Comparison of ENCODE assay signal across 17 cellular contexts in the genomic region with DNA sequence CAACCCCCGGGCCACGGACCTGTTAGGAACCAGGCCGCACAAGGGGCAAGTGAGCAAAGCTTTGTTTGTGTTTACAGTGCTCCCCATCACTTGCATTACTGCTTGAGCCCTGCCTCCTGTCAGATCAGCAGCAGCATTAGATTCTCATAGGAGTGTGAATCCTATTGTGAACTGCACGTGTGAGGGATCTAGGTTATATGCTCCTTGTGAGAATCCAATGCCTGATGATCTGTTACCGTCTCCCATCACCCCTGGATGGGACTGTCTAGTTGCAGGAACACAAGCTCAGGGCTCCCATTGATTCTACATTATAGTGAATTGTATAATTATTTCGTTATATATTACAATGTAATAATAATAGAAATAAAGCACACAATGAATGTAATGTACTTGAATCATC.
DNase-seq lines count a peak whose midpoint lies in the region; TF ChIP-seq lines count a peak whose summit lies in the region.
"Had no signal": no experiment of that assay in that cellular context is flagged by ENCODE, and none has a peak within 500 bp of the region (broad histone marks: within the 10 kb centered on the region; RNA-seq: fewer than 3 reads in every experiment).

No MANE protein-coding gene starts in this region.

- H3K9ac ChIP-seq in SK-N-SH: no peak overlapping the region
- H3K9ac ChIP-seq: BLaER1, GM23248 had no signal

- intact Hi-C loops in activated CD4-positive, alpha-beta memory T cell treated with anti-CD3 and anti-CD28 coated beads for 36 hours (cut with micrococcal nuclease): no loop called here

- H3K27ac Mint-ChIP-seq in activated CD4-positive, alpha-beta memory T cell treated with anti-CD3 and anti-CD28 coated beads for 36 hours: no peak overlapping the region
- H3K27ac Mint-ChIP-seq: CD14-positive monocyte; CD4-positive, alpha-beta memory T cell had no signal

- no peak for TF ChIP-seq CTCF in SK-N-SH (IDR thresholded peaks at IDR 0.05)

- no peaks in the 10 kb centered on the region for H3K79me2 ChIP-seq in SK-N-SH (ENCODE audit: insufficient read depth)

- no peaks in the 10 kb centered on the region for H3F3A ChIP-seq in SK-N-SH (replicated peaks; ENCODE audit: insufficient read depth)

- no peaks in the 10 kb centered on the region for H3K4me1 Mint-ChIP-seq in activated CD4-positive, alpha-beta memory T cell treated with anti-CD3 and anti-CD28 coated beads for 36 hours (ENCODE audit: low read depth)
- H3K4me1 Mint-ChIP-seq: CD4-positive, alpha-beta memory T cell had no signal

- H2AFZ ChIP-seq in SK-N-SH (ENCODE audit: low read depth): no peak overlapping the region
- H2AFZ ChIP-seq: GM23248 had no signal

- TF ChIP-seq EP300 in SK-N-SH (IDR thresholded peaks at IDR 0.05; ENCODE audit: borderline replicate concordance in 1 of 2, low read depth in 1 of 2, low read length in 1 of 2): no peak

- no peak overlapping the region for H3K4me3 ChIP-seq in SK-N-SH (ENCODE audit: low read depth in 2 of 2, low read length in 1 of 2)
- H3K4me3 ChIP-seq: BLaER1, GM12878, GM23248 had no signal

- peaks cover 0 to 6% of the 10 kb centered on the region in 2 experiments; a peak in 1 of 4 replicates for H3K4me1 ChIP-seq in SK-N-SH (ENCODE audit: control insufficient read depth in 1 of 2, insufficient read depth in 2 of 2, low read depth in 1 of 2, low read length in 1 of 2)

- TF ChIP-seq RAD21 in SK-N-SH (IDR thresholded peaks at IDR 0.05; ENCODE audit: low read length): no peak

- H3K9me3 Mint-ChIP-seq in activated CD4-positive, alpha-beta memory T cell treated with anti-CD3 and anti-CD28 coated beads for 36 hours: no peaks in the 10 kb centered on the region
- H3K9me3 Mint-ChIP-seq: CD4-positive, alpha-beta memory T cell had no signal

- no peaks in the 10 kb centered on the region for H3K9me2 ChIP-seq in SK-N-SH

- in situ Hi-C loops in G401 (cut with HindIII; ENCODE audit: low sequenced_read_pairs): no loop called here

- 91% methylated on average over 6 of the region's 6 CpGs for WGBS in SK-N-SH (ENCODE audit: low lambda C conversion rate)

- H3K27ac ChIP-seq in cingulate gyrus (ENCODE audit: low read depth, low read length) (peak overlapping the region; percentile 86), SK-N-SH (ENCODE audit: low read depth in 2 of 2, low read length in 1 of 2) (no peak overlapping the region)
- H3K27ac ChIP-seq: BLaER1, GM23248 had no signal

- H3K9me3 ChIP-seq in SK-N-SH: no peaks in the 10 kb centered on the region
- H3K9me3 ChIP-seq: BLaER1 had no signal

- H3K36me3 ChIP-seq in SK-N-SH (replicated peaks in 1 of 2; ENCODE audit: control insufficient read depth in 1 of 2, insufficient read depth in 2 of 2, low read length in 1 of 2): no peaks in the 10 kb centered on the region

- peaks cover 9% of the 10 kb centered on the region for H3K27me3 Mint-ChIP-seq in activated CD4-positive, alpha-beta memory T cell treated with anti-CD3 and anti-CD28 coated beads for 36 hours

- no peak overlapping the region for H3K4me2 ChIP-seq in SK-N-SH
- H3K4me2 ChIP-seq: BLaER1 had no signal

- no peaks in the 10 kb centered on the region for H4K20me1 ChIP-seq in SK-N-SH (ENCODE audit: insufficient read depth)

- POLR2A ChIA-PET in SK-N-SH (lab: Yijun Ruan, JAX): no interaction called here
- POLR2A ChIA-PET in activated CD4-positive, alpha-beta memory T cell treated with anti-CD3 and anti-CD28 coated beads for 36 hours (lab: Charles Lee): no interaction called here

- CTCF ChIA-PET in SK-N-SH (lab: Yijun Ruan, JAX): interaction anchor here (1.5 kb wide), 1 partner anchor 15 kb away, joined by 5 read pairs; no protein-coding TSS in a partner anchor
- CTCF ChIA-PET in activated CD4-positive, alpha-beta memory T cell treated with anti-CD3 and anti-CD28 coated beads for 36 hours (lab: Charles Lee): interaction anchor here (0.7 kb wide), 1 partner anchor 284 kb away, joined by 3 read pairs; no protein-coding TSS in a partner anchor

- H3K36me3 Mint-ChIP-seq in activated CD4-positive, alpha-beta memory T cell treated with anti-CD3 and anti-CD28 coated beads for 36 hours: no peaks in the 10 kb centered on the region
- H3K36me3 Mint-ChIP-seq: CD14-positive monocyte; CD4-positive, alpha-beta memory T cell had no signal

- H3K27me3 ChIP-seq in SK-N-SH (ENCODE audit: insufficient read depth): no peaks in the 10 kb centered on the region
- H3K27me3 ChIP-seq: BLaER1 had no signal

- DNase-seq in G401 (ENCODE audit: low spot score) (peak; percentile 22), NCI-H82 (lab: John Stamatoyannopoulos, UW) (peak; percentile 60), superior temporal gyrus (ENCODE audit: extremely low spot score) (peak; percentile 66), SK-N-SH (no peak)
- DNase-seq in activated CD4-positive, alpha-beta memory T cell treated with anti-CD3 and anti-CD28 coated beads for 36 hours: no peak
- no peak for DNase-seq in stimulated activated CD8-positive, alpha-beta memory T cell treated with anti-CD3 and anti-CD28 coated beads, Interleukin-4, amount 100 ng/mL, for 48 hours
- DNase-seq: 8988T; CD4-positive, alpha-beta memory T cell; DMS153; DMS79; GF-D8; GM23248; HCEC 1CT had no signal

- H3K4me3 Mint-ChIP-seq in activated CD4-positive, alpha-beta memory T cell treated with anti-CD3 and anti-CD28 coated beads for 36 hours: no peak overlapping the region
- H3K4me3 Mint-ChIP-seq: CD14-positive monocyte; CD4-positive, alpha-beta memory T cell had no signal

TF ChIP-seq in SK-N-SH, 30 proteins besides CTCF, POLR2A, EP300 and RAD21 (continues in another document):
- TF ChIP-seq RXRA (IDR thresholded peaks at IDR 0.05; ENCODE audit: borderline replicate concordance, low read depth) (no peak), SMC3 (IDR thresholded peaks at IDR 0.05; ENCODE audit: low read depth, low read length) (no peak), MXI1 (IDR thresholded peaks at IDR 0.05; ENCODE audit: low read depth, low read length) (no peak), JUND (IDR thresholded peaks at IDR 0.05) (no peak), TEAD4 (IDR thresholded peaks at IDR 0.05; ENCODE audit: borderline replicate concordance, insufficient read depth) (no peak), RCOR1 (IDR thresholded peaks at IDR 0.05; ENCODE audit: low read length) (no peak), POLR2AphosphoS5 (IDR thresholded peaks at IDR 0.05; ENCODE audit: low read depth, low read length) (no peak), FOXJ3 (CRISPR knock-in tag; IDR thresholded peaks at IDR 0.05) (no peak), GABPA (IDR thresholded peaks at IDR 0.05; ENCODE audit: low read depth) (no peak), SIN3A (IDR thresholded peaks at IDR 0.05; ENCODE audit: borderline replicate concordance, low read depth, low read length) (no peak), MEF2A (IDR thresholded peaks at IDR 0.05; ENCODE audit: borderline replicate concordance, low read depth) (no peak)
- TF ChIP-seq, protein P1, sequence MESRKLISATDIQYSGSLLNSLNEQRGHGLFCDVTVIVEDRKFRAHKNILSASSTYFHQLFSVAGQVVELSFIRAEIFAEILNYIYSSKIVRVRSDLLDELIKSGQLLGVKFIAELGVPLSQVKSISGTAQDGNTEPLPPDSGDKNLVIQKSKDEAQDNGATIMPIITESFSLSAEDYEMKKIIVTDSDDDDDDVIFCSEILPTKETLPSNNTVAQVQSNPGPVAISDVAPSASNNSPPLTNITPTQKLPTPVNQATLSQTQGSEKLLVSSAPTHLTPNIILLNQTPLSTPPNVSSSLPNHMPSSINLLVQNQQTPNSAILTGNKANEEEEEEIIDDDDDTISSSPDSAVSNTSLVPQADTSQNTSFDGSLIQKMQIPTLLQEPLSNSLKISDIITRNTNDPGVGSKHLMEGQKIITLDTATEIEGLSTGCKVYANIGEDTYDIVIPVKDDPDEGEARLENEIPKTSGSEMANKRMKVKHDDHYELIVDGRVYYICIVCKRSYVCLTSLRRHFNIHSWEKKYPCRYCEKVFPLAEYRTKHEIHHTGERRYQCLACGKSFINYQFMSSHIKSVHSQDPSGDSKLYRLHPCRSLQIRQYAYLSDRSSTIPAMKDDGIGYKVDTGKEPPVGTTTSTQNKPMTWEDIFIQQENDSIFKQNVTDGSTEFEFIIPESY (IDR thresholded peaks at IDR 0.05; ENCODE audit: borderline replicate concordance, low read depth): no peak
- TF ChIP-seq, protein P2, sequence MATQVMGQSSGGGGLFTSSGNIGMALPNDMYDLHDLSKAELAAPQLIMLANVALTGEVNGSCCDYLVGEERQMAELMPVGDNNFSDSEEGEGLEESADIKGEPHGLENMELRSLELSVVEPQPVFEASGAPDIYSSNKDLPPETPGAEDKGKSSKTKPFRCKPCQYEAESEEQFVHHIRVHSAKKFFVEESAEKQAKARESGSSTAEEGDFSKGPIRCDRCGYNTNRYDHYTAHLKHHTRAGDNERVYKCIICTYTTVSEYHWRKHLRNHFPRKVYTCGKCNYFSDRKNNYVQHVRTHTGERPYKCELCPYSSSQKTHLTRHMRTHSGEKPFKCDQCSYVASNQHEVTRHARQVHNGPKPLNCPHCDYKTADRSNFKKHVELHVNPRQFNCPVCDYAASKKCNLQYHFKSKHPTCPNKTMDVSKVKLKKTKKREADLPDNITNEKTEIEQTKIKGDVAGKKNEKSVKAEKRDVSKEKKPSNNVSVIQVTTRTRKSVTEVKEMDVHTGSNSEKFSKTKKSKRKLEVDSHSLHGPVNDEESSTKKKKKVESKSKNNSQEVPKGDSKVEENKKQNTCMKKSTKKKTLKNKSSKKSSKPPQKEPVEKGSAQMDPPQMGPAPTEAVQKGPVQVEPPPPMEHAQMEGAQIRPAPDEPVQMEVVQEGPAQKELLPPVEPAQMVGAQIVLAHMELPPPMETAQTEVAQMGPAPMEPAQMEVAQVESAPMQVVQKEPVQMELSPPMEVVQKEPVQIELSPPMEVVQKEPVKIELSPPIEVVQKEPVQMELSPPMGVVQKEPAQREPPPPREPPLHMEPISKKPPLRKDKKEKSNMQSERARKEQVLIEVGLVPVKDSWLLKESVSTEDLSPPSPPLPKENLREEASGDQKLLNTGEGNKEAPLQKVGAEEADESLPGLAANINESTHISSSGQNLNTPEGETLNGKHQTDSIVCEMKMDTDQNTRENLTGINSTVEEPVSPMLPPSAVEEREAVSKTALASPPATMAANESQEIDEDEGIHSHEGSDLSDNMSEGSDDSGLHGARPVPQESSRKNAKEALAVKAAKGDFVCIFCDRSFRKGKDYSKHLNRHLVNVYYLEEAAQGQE (IDR thresholded peaks at IDR 0.05; ENCODE audit: low read depth, low read length): no peak
- TF ChIP-seq, protein P3, sequence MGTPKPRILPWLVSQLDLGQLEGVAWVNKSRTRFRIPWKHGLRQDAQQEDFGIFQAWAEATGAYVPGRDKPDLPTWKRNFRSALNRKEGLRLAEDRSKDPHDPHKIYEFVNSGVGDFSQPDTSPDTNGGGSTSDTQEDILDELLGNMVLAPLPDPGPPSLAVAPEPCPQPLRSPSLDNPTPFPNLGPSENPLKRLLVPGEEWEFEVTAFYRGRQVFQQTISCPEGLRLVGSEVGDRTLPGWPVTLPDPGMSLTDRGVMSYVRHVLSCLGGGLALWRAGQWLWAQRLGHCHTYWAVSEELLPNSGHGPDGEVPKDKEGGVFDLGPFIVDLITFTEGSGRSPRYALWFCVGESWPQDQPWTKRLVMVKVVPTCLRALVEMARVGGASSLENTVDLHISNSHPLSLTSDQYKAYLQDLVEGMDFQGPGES (IDR thresholded peaks at IDR 0.05; ENCODE audit: low read depth, low read length): no peak

Comparison
In these comparisons a context has a peak if more than half of its experiments do, and no peak if none do; other contexts are left out.
1. DNase-seq: peak in G401 (single experiment), NCI-H82 (single experiment) and superior temporal gyrus (single experiment); none in SK-N-SH (single experiment), activated CD4-positive, alpha-beta memory T cell treated with anti-CD3 and anti-CD28 coated beads for 36 hours (single experiment) and stimulated activated CD8-positive, alpha-beta memory T cell treated with anti-CD3 and anti-CD28 coated beads, Interleukin-4, amount 100 ng/mL, for 48 hours (single experiment).